ENCODE assay signal across 7 cellular contexts in the genomic region with DNA sequence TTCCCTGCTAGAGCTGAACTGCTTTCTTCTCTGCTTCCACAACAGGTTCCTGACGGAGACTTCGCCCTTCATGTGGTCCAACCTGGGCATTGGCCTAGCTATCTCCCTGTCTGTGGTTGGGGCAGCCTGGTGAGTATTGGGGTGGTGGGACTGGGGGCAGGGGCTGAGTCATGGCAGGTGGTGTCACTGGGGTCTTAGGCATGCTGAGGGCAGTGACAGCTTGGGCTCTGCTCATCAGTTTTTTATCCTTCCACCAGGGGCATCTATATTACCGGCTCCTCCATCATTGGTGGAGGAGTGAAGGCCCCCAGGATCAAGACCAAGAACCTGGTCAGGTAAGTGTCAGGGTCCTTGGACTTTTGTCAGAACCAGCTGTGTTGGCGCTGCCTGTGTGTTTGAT. TPM values are rescaled to one million over a fixed set of nuclear protein-coding genes. Genes with fewer than 3 reads are reported as not detected.
DNase-seq lines count a peak whose midpoint lies in the region; ATAC-seq, FAIRE-seq and TF ChIP-seq lines count a peak whose summit lies in the region.

No MANE protein-coding gene starts in this region.

- H3K79me2 ChIP-seq in hepatocyte, result peaks cover 47% of the 10 kb centered on the region

- H3K4me1 Mint-ChIP-seq in activated CD4-positive, alpha-beta memory T cell treated with anti-CD3 and anti-CD28 coated beads for 36 hours (ENCODE audit: low read depth), result peaks cover 60% of the 10 kb centered on the region
- H3K4me1 Mint-ChIP-seq in stimulated activated naive B cell treated with anti-CD40 and anti-IgM and Interleukin-4, amounts not matched to agents 10 μg/mL and 1 μg/mL and 100 μg/mL, for 72 hours, result peaks cover 53 to 68% of the 10 kb centered on the region in 2 donors

- H3K9me3 Mint-ChIP-seq in activated CD4-positive, alpha-beta memory T cell treated with anti-CD3 and anti-CD28 coated beads for 36 hours, result no peaks in the 10 kb centered on the region
- no peaks in the 10 kb centered on the region for H3K9me3 Mint-ChIP-seq in stimulated activated naive B cell treated with anti-CD40 and anti-IgM and Interleukin-4, amounts not matched to agents 10 μg/mL and 1 μg/mL and 100 μg/mL, for 72 hours

- DNase-seq in HL-60 (ENCODE audit: low read depth in 1 of 2, low spot score in 1 of 2) (peak in 1 of 2 experiments; percentile 39), hepatocyte (ENCODE audit: low spot score) (no peak), HTR-8/SVneo (ENCODE audit: insufficient read length, low spot score) (no peak), occipital lobe (lab: John Stamatoyannopoulos, UW) (no peak)
- DNase-seq in activated CD4-positive, alpha-beta memory T cell treated with anti-CD3 and anti-CD28 coated beads for 36 hours, result no peak
- no peak for DNase-seq in stimulated activated naive B cell treated with anti-CD40 and anti-IgM and Interleukin-4, amounts not matched to agents 10 μg/mL and 1 μg/mL and 100 μg/mL, for 72 hours
- no peak for DNase-seq in stimulated activated CD4-positive, alpha-beta T cell treated with anti-CD3 and anti-CD28 coated beads, Interleukin-2, amount 100 ng/mL, for 48 hours

- peak overlapping the region; percentile 83 for H3K4me3 Mint-ChIP-seq in activated CD4-positive, alpha-beta memory T cell treated with anti-CD3 and anti-CD28 coated beads for 36 hours
- H3K4me3 Mint-ChIP-seq in stimulated activated naive B cell treated with anti-CD40 and anti-IgM and Interleukin-4, amounts not matched to agents 10 μg/mL and 1 μg/mL and 100 μg/mL, for 72 hours, result peak overlapping the region; percentile 91 to 93

- H3K36me3 Mint-ChIP-seq in activated CD4-positive, alpha-beta memory T cell treated with anti-CD3 and anti-CD28 coated beads for 36 hours, result peaks cover 35% of the 10 kb centered on the region
- H3K36me3 Mint-ChIP-seq in stimulated activated naive B cell treated with anti-CD40 and anti-IgM and Interleukin-4, amounts not matched to agents 10 μg/mL and 1 μg/mL and 100 μg/mL, for 72 hours, result peaks cover 40 to 51% of the 10 kb centered on the region in 2 donors

- no peaks in the 10 kb centered on the region for H3K36me3 ChIP-seq in hepatocyte (replicated peaks; ENCODE audit: insufficient read depth, low read depth)

- TF ChIP-seq CTCF in HL-60 (IDR thresholded peaks at IDR 0.05; ENCODE audit: insufficient read depth, low read length), result no peak
- TF ChIP-seq CTCF in hepatocyte (IDR thresholded peaks at IDR 0.05; ENCODE audit: poor library complexity), result no peak

- H3K4me2 ChIP-seq in hepatocyte, result peak overlapping the region; percentile 93

- POLR2A ChIA-PET in activated CD4-positive, alpha-beta memory T cell treated with anti-CD3 and anti-CD28 coated beads for 36 hours (lab: Charles Lee), result interaction anchor here (0.8 to 2.4 kb wide), 4 partner anchors 13 to 755 kb away, joined by 4 to 7 read pairs (median 5); partner anchors contain the start of genes IPO13, RNU5D-1 and SLC6A9

- H2AFZ ChIP-seq in hepatocyte, result no peak overlapping the region

- H3K9me2 ChIP-seq in hepatocyte (replicated peaks; ENCODE audit: insufficient read depth), result no peaks in the 10 kb centered on the region

- no peak overlapping the region for H3K27ac Mint-ChIP-seq in activated CD4-positive, alpha-beta memory T cell treated with anti-CD3 and anti-CD28 coated beads for 36 hours
- peak overlapping the region; percentile 96 for H3K27ac Mint-ChIP-seq in stimulated activated naive B cell treated with anti-CD40 and anti-IgM and Interleukin-4, amounts not matched to agents 10 μg/mL and 1 μg/mL and 100 μg/mL, for 72 hours

- CTCF ChIA-PET in activated CD4-positive, alpha-beta memory T cell treated with anti-CD3 and anti-CD28 coated beads for 36 hours (lab: Charles Lee), result interaction anchor here (0.6 to 2.7 kb wide), 7 partner anchors 12 to 212 kb away, joined by 3 to 15 read pairs (median 4); partner anchors contain the start of gene IPO13

- H3K9me3 ChIP-seq in hepatocyte (ENCODE audit: low read depth), result no peaks in the 10 kb centered on the region

- 88% methylated on average over 4 of the region's 4 CpGs for WGBS in hepatocyte (ENCODE audit: low lambda C conversion rate, missing lambda C conversion rate)

- H3K27ac ChIP-seq in HL-60 (replicated peaks), result peak overlapping the region; percentile 99
- H3K27ac ChIP-seq in hepatocyte, result peak overlapping the region; percentile 97

- peaks cover 35% of the 10 kb centered on the region for H3K4me1 ChIP-seq in hepatocyte (ENCODE audit: insufficient read depth)

- H4K20me1 ChIP-seq in hepatocyte (ENCODE audit: insufficient read depth, poor library complexity, severe bottlenecking), result peaks cover 30% of the 10 kb centered on the region

- no peaks in the 10 kb centered on the region for H3K27me3 Mint-ChIP-seq in activated CD4-positive, alpha-beta memory T cell treated with anti-CD3 and anti-CD28 coated beads for 36 hours
- no peaks in the 10 kb centered on the region for H3K27me3 Mint-ChIP-seq in stimulated activated naive B cell treated with anti-CD40 and anti-IgM and Interleukin-4, amounts not matched to agents 10 μg/mL and 1 μg/mL and 100 μg/mL, for 72 hours

- no peak for FAIRE-seq in HTR-8/SVneo (lab: Jason Lieb, UNC)

- intact Hi-C loops in activated CD4-positive, alpha-beta memory T cell treated with anti-CD3 and anti-CD28 coated beads for 36 hours (cut with micrococcal nuclease), result no loop called here

- H3K4me3 ChIP-seq in HL-60 (replicated peaks; ENCODE audit: insufficient read depth, low read length) (peak overlapping the region; percentile 75), hepatocyte (peak overlapping the region; percentile 89)

- no peak for ATAC-seq in stimulated activated naive B cell treated with anti-CD40 and anti-IgM and Interleukin-4, amounts not matched to agents 10 μg/mL and 1 μg/mL and 100 μg/mL, for 72 hours (replicated peaks)

- H3K27me3 ChIP-seq in HL-60 (ENCODE audit: insufficient read depth, poor library complexity, severe bottlenecking) (no peaks in the 10 kb centered on the region), hepatocyte (no peaks in the 10 kb centered on the region)

RNA-seq across cellular contexts. Expression of gene ATP6V0B, which starts 1.3 kb away (rescaled TPM):
- 10 to 100 TPM; 84.8 to 85.1 TPM for total RNA-seq in activated CD4-positive, alpha-beta memory T cell treated with anti-CD3 and anti-CD28 coated beads for 36 hours
- total RNA-seq in hepatocyte (195 and 216 TPM in 2 replicates), occipital lobe (183 TPM)
- polyA plus RNA-seq in hepatocyte, result 338 and 366 TPM in 2 replicates

RNA-seq across cellular contexts. Expression of gene B4GALT2, which starts 3.0 kb away (rescaled TPM):
- total RNA-seq in activated CD4-positive, alpha-beta memory T cell treated with anti-CD3 and anti-CD28 coated beads for 36 hours, result 10 to 100 TPM; 26.1 TPM
- 45.7 and 48.2 TPM in 2 replicates for total RNA-seq in hepatocyte
- 68.8 and 73.8 TPM in 2 replicates for polyA plus RNA-seq in hepatocyte
- 93.9 TPM for total RNA-seq in occipital lobe

RNA-seq across cellular contexts. Expression of gene DPH2, which starts 6.2 kb away (rescaled TPM):
- 10 to 100 TPM; 24.8 to 26.9 TPM for total RNA-seq in activated CD4-positive, alpha-beta memory T cell treated with anti-CD3 and anti-CD28 coated beads for 36 hours
- total RNA-seq in hepatocyte (18.6 and 31.5 TPM in 2 replicates), occipital lobe (15.9 TPM)
- polyA plus RNA-seq in hepatocyte, result 20.2 and 21.5 TPM in 2 replicates

RNA-seq across cellular contexts. Expression of gene CCDC24, which starts 15.4 kb away (rescaled TPM):
- 1 to 10 TPM; 2.7 to 2.8 TPM for total RNA-seq in activated CD4-positive, alpha-beta memory T cell treated with anti-CD3 and anti-CD28 coated beads for 36 hours
- 11.0 and 13.2 TPM in 2 replicates for total RNA-seq in hepatocyte
- polyA plus RNA-seq in hepatocyte, result 23.7 and 27.7 TPM in 2 replicates
- total RNA-seq in occipital lobe, result 7.2 TPM

RNA-seq across cellular contexts. Expression of gene IPO13, which starts 29.3 kb away (rescaled TPM):
- 10 to 100 TPM; 13.3 TPM for total RNA-seq in activated CD4-positive, alpha-beta memory T cell treated with anti-CD3 and anti-CD28 coated beads for 36 hours
- total RNA-seq in hepatocyte, result 20.6 and 21.7 TPM in 2 replicates
- 25.4 and 30.7 TPM in 2 replicates for polyA plus RNA-seq in hepatocyte
- total RNA-seq in occipital lobe, result 13.7 TPM
